Comparison of ENCODE assay signal across 9 cellular contexts in genomic region chr5:1409386-1410110, GRCh38. TPM values are rescaled to one million over a fixed set of nuclear protein-coding genes. Genes with fewer than 3 reads are reported as not detected.
A peak's percentile ranks its signal among the peaks of the same experiment; 100 is the strongest.
DNase-seq lines count a peak whose midpoint lies in the region; ATAC-seq, FAIRE-seq and TF ChIP-seq lines count a peak whose summit lies in the region.
"Had no signal": no experiment of that assay in that cellular context is flagged by ENCODE, and none has a peak within 500 bp of the region (broad histone marks: within the 10 kb centered on the region; RNA-seq: fewer than 3 reads in every experiment).

No MANE protein-coding gene starts in this region.

- no peak overlapping the region for H2BK15ac ChIP-seq in mesenchymal stem cell (ENCODE audit: low read depth, poor library complexity, severe bottlenecking)

- H3K27me3 Mint-ChIP-seq in astrocyte (ENCODE audit: low read depth, unreplicated experiment) = peaks cover 57% of the 10 kb centered on the region

- H4K8ac ChIP-seq in mesenchymal stem cell (ENCODE audit: low read length) = no peak overlapping the region

- no peak overlapping the region for H2BK120ac ChIP-seq in mesenchymal stem cell (ENCODE audit: low read depth, low read length)

- H3K4me2 ChIP-seq in Karpas-422 (ENCODE audit: low read depth, low read length, poor library complexity, severe bottlenecking) (no peak overlapping the region), astrocyte (ENCODE audit: low read length) (no peak overlapping the region), mesenchymal stem cell (ENCODE audit: low read length, poor library complexity, severe bottlenecking) (no peak overlapping the region)

- H3K36me3 ChIP-seq in Karpas-422 (ENCODE audit: insufficient read depth, low read length) = no peaks in the 10 kb centered on the region
- H3K36me3 ChIP-seq in astrocyte (ENCODE audit: insufficient read depth, low read length) = no peaks in the 10 kb centered on the region
- no peaks in the 10 kb centered on the region for H3K36me3 ChIP-seq in mesenchymal stem cell (ENCODE audit: control insufficient read depth in 1 of 2, insufficient read depth in 2 of 2, low read depth in 1 of 2, low read length in 2 of 2)

- H3K9me3 ChIP-seq in Karpas-422 (ENCODE audit: low read length) (no peaks in the 10 kb centered on the region), astrocyte (ENCODE audit: insufficient read depth, low read depth, low read length) (no peaks in the 10 kb centered on the region), mesenchymal stem cell (ENCODE audit: control insufficient read depth, low read length) (no peaks in the 10 kb centered on the region)

- no peak for ATAC-seq in GM18511 (IDR thresholded peaks at IDR 0.05; ENCODE audit: unreplicated experiment)
- ATAC-seq: stimulated activated effector memory CD8-positive, alpha-beta T cell treated with anti-CD3 and anti-CD28 coated beads, Interleukin-12 subunit alpha, Interleukin-12 subunit beta, amount 100 ng/mL, for 72 hours had no signal

- H3K27ac ChIP-seq in Karpas-422 (ENCODE audit: low read length) (no peak overlapping the region), astrocyte (ENCODE audit: low read depth, low read length) (no peak overlapping the region), mesenchymal stem cell (ENCODE audit: low read length, poor library complexity, severe bottlenecking) (no peak overlapping the region)

- H3K4me1 ChIP-seq in Karpas-422 (ENCODE audit: low read length) (no peaks in the 10 kb centered on the region; the same call in 1 of the 2 replicates), astrocyte (ENCODE audit: insufficient read depth, low read length) (no peaks in the 10 kb centered on the region), mesenchymal stem cell (ENCODE audit: control insufficient read depth, insufficient read depth, low read depth, low read length) (no peaks in the 10 kb centered on the region)

- no peaks in the 10 kb centered on the region for H3K9me2 ChIP-seq in Karpas-422 (replicated peaks; ENCODE audit: insufficient read depth, low read length)

- no peak overlapping the region for H3K4ac ChIP-seq in mesenchymal stem cell (ENCODE audit: low read depth in 1 of 2, low read length in 2 of 2)

- peaks cover 2% of the 10 kb centered on the region for H3K36me3 Mint-ChIP-seq in astrocyte (ENCODE audit: low read depth, unreplicated experiment)
- H3K36me3 Mint-ChIP-seq: stimulated activated effector memory CD8-positive, alpha-beta T cell treated with anti-CD3 and anti-CD28 coated beads, Interleukin-12 subunit alpha, Interleukin-12 subunit beta, amount 100 ng/mL, for 72 hours had no signal

- no peaks in the 10 kb centered on the region for H3K4me1 Mint-ChIP-seq in astrocyte (ENCODE audit: low read depth, unreplicated experiment)

- no peak overlapping the region for H2BK5ac ChIP-seq in mesenchymal stem cell (ENCODE audit: low read depth, low read length, poor library complexity, severe bottlenecking)

- H2BK12ac ChIP-seq in mesenchymal stem cell (ENCODE audit: low read length in 2 of 2) = no peak overlapping the region

- H3K4me3 ChIP-seq in Karpas-422 (ENCODE audit: low read length) (no peak overlapping the region), astrocyte (ENCODE audit: insufficient read depth, low read depth, low read length) (no peak overlapping the region), mesenchymal stem cell (ENCODE audit: insufficient read depth in 1 of 2, low read depth in 1 of 2, low read length in 2 of 2) (no peak overlapping the region)

- TF ChIP-seq CTCF in astrocyte (IDR thresholded peaks at IDR 0.05; ENCODE audit: insufficient read depth, low read depth, low read length) = no peak

- H3K27me3 ChIP-seq in Karpas-422 (ENCODE audit: low read length) = no peaks in the 10 kb centered on the region
- H3K27me3 ChIP-seq in astrocyte (ENCODE audit: insufficient read depth, low read length) = peaks cover 6% of the 10 kb centered on the region
- H3K27me3 ChIP-seq in mesenchymal stem cell (ENCODE audit: control insufficient read depth in 1 of 2, insufficient read depth in 1 of 2, low read length in 2 of 2) = peaks cover 4 to 58% of the 10 kb centered on the region in 2 experiments

- DNase-seq in ELR (ENCODE audit: low read depth) (peak; percentile 7), Karpas-422 (peak; percentile 75), astrocyte (ENCODE audit: low read depth) (peak; percentile 7), mesenchymal stem cell (peak; percentile 11), NCI-H2029 treated with DMSO at 0.1 percent for 48 hours (lab: John Stamatoyannopoulos, UW) (no peak)
- no peak for DNase-seq in NK-92 treated with Interleukin-12 subunit alpha and Interleukin-12 subunit beta, amount 100 ng/mL, for 24 hours (lab: John Stamatoyannopoulos, UW)
- DNase-seq in stimulated activated CD4-positive, alpha-beta T cell treated with anti-CD3 and anti-CD28 coated beads, Interleukin-4, amount 100 ng/mL, for 1 hour = no peak

- H4K91ac ChIP-seq in mesenchymal stem cell (ENCODE audit: low read length) = no peak overlapping the region

- H3K9ac ChIP-seq in Karpas-422 (ENCODE audit: low read length) (no peak overlapping the region), astrocyte (ENCODE audit: low read length) (no peak overlapping the region), mesenchymal stem cell (ENCODE audit: low read length) (no peak overlapping the region)

- no peaks in the 10 kb centered on the region for H3K79me1 ChIP-seq in mesenchymal stem cell (replicated peaks; ENCODE audit: low read length, poor library complexity, severe bottlenecking)

- no peak overlapping the region for H3K27ac Mint-ChIP-seq in astrocyte (ENCODE audit: unreplicated experiment)
- H3K27ac Mint-ChIP-seq: stimulated activated effector memory CD8-positive, alpha-beta T cell treated with anti-CD3 and anti-CD28 coated beads, Interleukin-12 subunit alpha, Interleukin-12 subunit beta, amount 100 ng/mL, for 72 hours had no signal

- H3K79me2 ChIP-seq in Karpas-422 (ENCODE audit: low read length) (no peaks in the 10 kb centered on the region), astrocyte (ENCODE audit: insufficient read depth, low read length) (no peaks in the 10 kb centered on the region)

- H4K20me1 ChIP-seq in Karpas-422 (ENCODE audit: insufficient read depth, low read depth, low read length) (no peaks in the 10 kb centered on the region), astrocyte (ENCODE audit: insufficient read depth, low read length) (no peaks in the 10 kb centered on the region)

- no peak overlapping the region for H3K23ac ChIP-seq in mesenchymal stem cell (ENCODE audit: low read length in 2 of 2)

- no peaks in the 10 kb centered on the region for H3K9me3 Mint-ChIP-seq in astrocyte (ENCODE audit: unreplicated experiment)
- H3K9me3 Mint-ChIP-seq: stimulated activated effector memory CD8-positive, alpha-beta T cell treated with anti-CD3 and anti-CD28 coated beads, Interleukin-12 subunit alpha, Interleukin-12 subunit beta, amount 100 ng/mL, for 72 hours had no signal

- FAIRE-seq in astrocyte (lab: Jason Lieb, UNC) = no peak

- H2AFZ ChIP-seq in Karpas-422 (ENCODE audit: low read length) (no peak overlapping the region), astrocyte (ENCODE audit: low read depth, low read length) (no peak overlapping the region), mesenchymal stem cell (ENCODE audit: low read depth, low read length) (no peak overlapping the region)

- H3K18ac ChIP-seq in mesenchymal stem cell (ENCODE audit: low read depth in 1 of 2, low read length in 2 of 2) = no peak overlapping the region

- no peak overlapping the region for H2AK5ac ChIP-seq in mesenchymal stem cell (ENCODE audit: low read length, severe bottlenecking)

- no peak overlapping the region for H3K14ac ChIP-seq in mesenchymal stem cell (ENCODE audit: low read length in 2 of 2)

- WGBS in mesenchymal stem cell = 81% methylated on average over 32 of the region's 33 CpGs

- H3K4me3 Mint-ChIP-seq in astrocyte (ENCODE audit: unreplicated experiment) = no peak overlapping the region
- H3K4me3 Mint-ChIP-seq: stimulated activated effector memory CD8-positive, alpha-beta T cell treated with anti-CD3 and anti-CD28 coated beads, Interleukin-12 subunit alpha, Interleukin-12 subunit beta, amount 100 ng/mL, for 72 hours had no signal

RNA-seq across cellular contexts. Expression of gene SLC6A3, which starts 35.7 kb away (rescaled TPM):
- total RNA-seq in Karpas-422 (2014; rRNA removed; shearing (Covaris generic); ENCODE audit: low replicate concordance) = not detected in 2 replicates
- total RNA-seq in astrocyte = 0.07 TPM in 2 replicates
- not detected for polyA plus RNA-seq in mesenchymal stem cell (2013, experiment 1 of 2)
- not detected for polyA plus RNA-seq in mesenchymal stem cell (2013, experiment 2 of 2)

Comparison
In these comparisons a context has a peak if more than half of its experiments do, and no peak if none do; other contexts are left out.
1. DNase-seq: peak in ELR (single experiment), Karpas-422 (single experiment), astrocyte (single experiment) and mesenchymal stem cell (single experiment); none in NCI-H2029 treated with DMSO at 0.1 percent for 48 hours (single experiment), NK-92 treated with Interleukin-12 subunit alpha and Interleukin-12 subunit beta, amount 100 ng/mL, for 24 hours (single experiment) and stimulated activated CD4-positive, alpha-beta T cell treated with anti-CD3 and anti-CD28 coated beads, Interleukin-4, amount 100 ng/mL, for 1 hour (single experiment).